ENCODE assay signal across 19 cellular contexts in genomic region chr1:156065871-156066270, GRCh38. TPM values are rescaled to one million over a fixed set of nuclear protein-coding genes. Genes with fewer than 3 reads are reported as not detected.
A peak's percentile ranks its signal among the peaks of the same experiment; 100 is the strongest.
DNase-seq lines count a peak whose midpoint lies in the region; ATAC-seq and TF ChIP-seq lines count a peak whose summit lies in the region.
"Had no signal": no experiment of that assay in that cellular context is flagged by ENCODE, and none has a peak within 500 bp of the region (broad histone marks: within the 10 kb centered on the region; RNA-seq: fewer than 3 reads in every experiment).

No MANE protein-coding gene starts in this region.

- TF ChIP-seq CTCF in Panc1 (IDR thresholded peaks at IDR 0.05) (no peak), type B pancreatic cell (conservative IDR thresholded peaks at IDR 0.05) (no peak)

- H3K4me1 ChIP-seq in Panc1 (ENCODE audit: control insufficient read depth, insufficient read depth, low read length) (no peaks in the 10 kb centered on the region), mesendoderm (ENCODE audit: control insufficient read depth, low read depth, low read length) (peaks cover 5% of the 10 kb centered on the region)
- H3K4me1 ChIP-seq: HAP-1 had no signal

- H3K4me1 Mint-ChIP-seq in type B pancreatic cell (ENCODE audit: unreplicated experiment) = peaks cover 36% of the 10 kb centered on the region

- H2BK120ac ChIP-seq in mesendoderm (ENCODE audit: low read depth, low read length) = no peak overlapping the region

- peaks cover 3% of the 10 kb centered on the region for H3K79me2 ChIP-seq in mesendoderm (ENCODE audit: control insufficient read depth, insufficient read depth, low read length)

- H3K36me3 Mint-ChIP-seq in type B pancreatic cell = peaks cover 6% of the 10 kb centered on the region
- H3K36me3 Mint-ChIP-seq: CD4-positive, CD25-positive, alpha-beta regulatory T cell had no signal

- H3K27ac ChIP-seq in Panc1 (ENCODE audit: low read length) (no peak overlapping the region), mesendoderm (ENCODE audit: low read depth, low read length) (no peak overlapping the region)
- H3K27ac ChIP-seq: SJCRH30 had no signal

- CTCF ChIA-PET in Panc1 (lab: Charles Lee) = interaction anchor here (1.1 to 1.5 kb wide), 4 partner anchors 8 to 131 kb away, joined by 3 to 14 read pairs (median 6); no protein-coding TSS in a partner anchor

- no peak overlapping the region for H4K8ac ChIP-seq in mesendoderm (ENCODE audit: low read depth, low read length)

- no peak overlapping the region for H4K5ac ChIP-seq in mesendoderm (ENCODE audit: low read length)

- no TSS peak for BruUV-seq in Panc1 (replicated peaks; lab: Mats Ljungman, UMichigan)

- peak; percentile 23; the same call in 1 of the 2 replicates for ATAC-seq in Panc1
- no peak for ATAC-seq in GM21825 (IDR thresholded peaks at IDR 0.05; ENCODE audit: unreplicated experiment)
- ATAC-seq: Right ventricle myocardium inferior had no signal

- H3K4me3 Mint-ChIP-seq in type B pancreatic cell = no peak overlapping the region
- H3K4me3 Mint-ChIP-seq: CD4-positive, CD25-positive, alpha-beta regulatory T cell; HFFc6 had no signal

- no peaks in the 10 kb centered on the region for H3K9me3 Mint-ChIP-seq in type B pancreatic cell
- H3K9me3 Mint-ChIP-seq: CD4-positive, CD25-positive, alpha-beta regulatory T cell; HFFc6 had no signal

- H2BK5ac ChIP-seq in mesendoderm (ENCODE audit: low read length) = no peak overlapping the region

- no peaks in the 10 kb centered on the region for H3K27me3 Mint-ChIP-seq in type B pancreatic cell

- no CpG with 5 or more reads among the region's 16 CpGs for WGBS in mesendoderm (ENCODE audit: extremely low coverage, insufficient coverage, low lambda C conversion rate)

- no peak overlapping the region for H3K4me2 ChIP-seq in mesendoderm (ENCODE audit: low read length)

- H3K23ac ChIP-seq in mesendoderm (ENCODE audit: low read length) = no peak overlapping the region

- peak overlapping the region; percentile 68 for H3K27ac Mint-ChIP-seq in type B pancreatic cell
- H3K27ac Mint-ChIP-seq: HFFc6 had no signal

- intact Hi-C loops in Panc1 (cut with micrococcal nuclease; ENCODE audit: unreplicated experiment) = no loop called here

- peak; percentile 55 for DNase-seq in H7
- no peak for DNase-seq in Panc1 (ENCODE audit: low read depth, low spot score)
- DNase-seq in mesendoderm = no peak
- no peak for DNase-seq in type B pancreatic cell (ENCODE audit: extremely low spot score, unreplicated experiment)
- no peak for DNase-seq in amygdala (lab: John Stamatoyannopoulos, UW)
- no peak for DNase-seq in medulla oblongata (ENCODE audit: extremely low spot score)
- DNase-seq: DMS153, HFFc6, KG1, NCI-H1048, NCI-H2029 treated with DMSO at 0.1 percent for 48 hours, NCI-H446 treated with DMSO at 0.1 percent for 48 hours had no signal

- H3K4ac ChIP-seq in mesendoderm (ENCODE audit: low read depth, low read length) = no peak overlapping the region

- in situ Hi-C loops in Panc1 (cut with HindIII; ENCODE audit: low pct_unique_long_range_greater_than_20kb, low sequenced_read_pairs) = no loop called here

- no peak overlapping the region for H3K9ac ChIP-seq in mesendoderm (ENCODE audit: low read length)

- H3K4me3 ChIP-seq in H7 (ENCODE audit: insufficient read depth, low read depth, low read length) (no peak overlapping the region), Panc1 (ENCODE audit: low read depth in 2 of 2, low read length in 2 of 2) (no peak overlapping the region), mesendoderm (ENCODE audit: low read length) (no peak overlapping the region)
- H3K4me3 ChIP-seq: HAP-1, SJCRH30 had no signal

- peak overlapping the region; percentile 47 for H3K56ac ChIP-seq in mesendoderm (ENCODE audit: low read length)

- H2BK15ac ChIP-seq in mesendoderm (replicated peaks; ENCODE audit: low read depth) = no peak overlapping the region

- H3K9me3 ChIP-seq in Panc1 (ENCODE audit: control insufficient read depth, insufficient read depth, low read depth, low read length) = no peaks in the 10 kb centered on the region
- H3K9me3 ChIP-seq: BE2C, HAP-1, SJCRH30 had no signal

- peaks cover 2% of the 10 kb centered on the region for H3K79me1 ChIP-seq in mesendoderm (ENCODE audit: low read length)

- H3K27me3 ChIP-seq in H7 (ENCODE audit: control insufficient read depth, insufficient read depth, low read length) (peaks cover 2% of the 10 kb centered on the region; the same call in 1 of the 2 replicates), Panc1 (ENCODE audit: control insufficient read depth, insufficient read depth, low read length) (no peaks in the 10 kb centered on the region), mesendoderm (ENCODE audit: insufficient read depth, low read length, poor library complexity) (no peaks in the 10 kb centered on the region)
- H3K27me3 ChIP-seq: BE2C, SJCRH30 had no signal

- H3K36me3 ChIP-seq in H7 (replicated peaks; ENCODE audit: control insufficient read depth, insufficient read depth, low read length) (peaks cover 10% of the 10 kb centered on the region), Panc1 (ENCODE audit: control insufficient read depth, insufficient read depth, low read length) (peaks cover 2% of the 10 kb centered on the region; the same call in 1 of the 2 replicates), mesendoderm (ENCODE audit: control insufficient read depth, insufficient read depth, low read length) (no peaks in the 10 kb centered on the region)
- H3K36me3 ChIP-seq: BE2C, HAP-1, SJCRH30 had no signal

- no peak overlapping the region for H3K18ac ChIP-seq in mesendoderm (ENCODE audit: low read length)

- POLR2A ChIA-PET in Panc1 (lab: Charles Lee) = interaction anchor here (0.5 to 0.6 kb wide), 2 partner anchors 66 to 131 kb away, joined by 3 to 12 read pairs; no protein-coding TSS in a partner anchor

- no peak overlapping the region for H2AK5ac ChIP-seq in mesendoderm (ENCODE audit: low read length)

RNA-seq across cellular contexts. Expression of gene RAB25, which starts 4.9 kb away (rescaled TPM):
- total RNA-seq in H7 (2014; rRNA removed; shearing (Covaris generic)) = 18.3 and 27.6 TPM in 2 replicates
- total RNA-seq in Panc1 (2021; ENCODE audit: unreplicated experiment) (not detected), type B pancreatic cell (ENCODE audit: low replicate concordance) (97.9 and 294 TPM in 2 replicates)
- polyA plus RNA-seq in Panc1 (2012; ENCODE audit: insufficient read length) = not detected
- 49.9 TPM for polyA plus RNA-seq in mesendoderm (2013, experiment 1 of 2)
- 48.3 TPM for polyA plus RNA-seq in mesendoderm (2013, experiment 2 of 2)
- total RNA-seq: HFFc6, Right ventricle myocardium inferior, RPMI7951, SJCRH30 had no signal

RNA-seq across cellular contexts. Expression of gene LAMTOR2, which starts 11.3 kb away (rescaled TPM):
- total RNA-seq in H7 (2014; rRNA removed; shearing (Covaris generic)) = 58.0 and 74.1 TPM in 2 replicates
- 63.4 TPM for total RNA-seq in Panc1 (2021; ENCODE audit: unreplicated experiment)
- 111 TPM for polyA plus RNA-seq in Panc1 (2012; ENCODE audit: insufficient read length)
- polyA plus RNA-seq in mesendoderm (2013, experiment 1 of 2) = 58.6 TPM
- polyA plus RNA-seq in mesendoderm (2013, experiment 2 of 2) = 51.9 TPM
- 55.6 and 60.9 TPM in 2 replicates for total RNA-seq in type B pancreatic cell (ENCODE audit: low replicate concordance)

RNA-seq across cellular contexts. Expression of gene UBQLN4, which starts 12.3 kb away (rescaled TPM):
- total RNA-seq in H7 (2014; rRNA removed; shearing (Covaris generic)) = 64.6 and 66.3 TPM in 2 replicates
- total RNA-seq in Panc1 (2021; ENCODE audit: unreplicated experiment) (60.0 TPM), type B pancreatic cell (ENCODE audit: low replicate concordance) (40.3 and 54.5 TPM in 2 replicates)
- polyA plus RNA-seq in Panc1 (2012; ENCODE audit: insufficient read length) = 54.4 TPM
- polyA plus RNA-seq in mesendoderm (2013, experiment 1 of 2) = 31.9 TPM
- 31.5 TPM for polyA plus RNA-seq in mesendoderm (2013, experiment 2 of 2)

RNA-seq across cellular contexts. Expression of gene MEX3A, which starts 16.4 kb away (rescaled TPM):
- total RNA-seq in H7 (2014; rRNA removed; shearing (Covaris generic)) = 52.7 and 65.2 TPM in 2 replicates
- total RNA-seq in Panc1 (2021; ENCODE audit: unreplicated experiment) (15.8 TPM), type B pancreatic cell (ENCODE audit: low replicate concordance) (31.0 and 61.9 TPM in 2 replicates)
- 33.1 TPM for polyA plus RNA-seq in Panc1 (2012; ENCODE audit: insufficient read length)
- 44.2 TPM for polyA plus RNA-seq in mesendoderm (2013, experiment 1 of 2)
- polyA plus RNA-seq in mesendoderm (2013, experiment 2 of 2) = 43.0 TPM
- total RNA-seq: CD4-positive, CD25-positive, alpha-beta regulatory T cell had no signal
- polyA plus RNA-seq: CD4-positive, CD25-positive, alpha-beta regulatory T cell had no signal

RNA-seq across cellular contexts. Expression of gene SSR2, which starts 45.1 kb away (rescaled TPM):
- 427 and 445 TPM in 2 replicates for total RNA-seq in H7 (2014; rRNA removed; shearing (Covaris generic))
- total RNA-seq in Panc1 (2021; ENCODE audit: unreplicated experiment) = 252 TPM
- polyA plus RNA-seq in Panc1 (2012; ENCODE audit: insufficient read length) = 250 TPM
- polyA plus RNA-seq in mesendoderm (2013, experiment 1 of 2) = 289 TPM
- 291 TPM for polyA plus RNA-seq in mesendoderm (2013, experiment 2 of 2)
- total RNA-seq in type B pancreatic cell (ENCODE audit: low replicate concordance) = 223 and 248 TPM in 2 replicates

Comparison
In these comparisons a context has a peak if more than half of its experiments do, and no peak if none do; other contexts are left out.
1. RNA of gene RAB25, which starts 4.9 kb away (total RNA-seq): 97.9 to 294 TPM in type B pancreatic cell and 18.3 to 27.6 TPM in H7; not detected in Panc1 (single experiment); every median in the first group is over 10 times any median in the second.